26 cellular contexts compared by ENCODE assay signal in the genomic region with DNA sequence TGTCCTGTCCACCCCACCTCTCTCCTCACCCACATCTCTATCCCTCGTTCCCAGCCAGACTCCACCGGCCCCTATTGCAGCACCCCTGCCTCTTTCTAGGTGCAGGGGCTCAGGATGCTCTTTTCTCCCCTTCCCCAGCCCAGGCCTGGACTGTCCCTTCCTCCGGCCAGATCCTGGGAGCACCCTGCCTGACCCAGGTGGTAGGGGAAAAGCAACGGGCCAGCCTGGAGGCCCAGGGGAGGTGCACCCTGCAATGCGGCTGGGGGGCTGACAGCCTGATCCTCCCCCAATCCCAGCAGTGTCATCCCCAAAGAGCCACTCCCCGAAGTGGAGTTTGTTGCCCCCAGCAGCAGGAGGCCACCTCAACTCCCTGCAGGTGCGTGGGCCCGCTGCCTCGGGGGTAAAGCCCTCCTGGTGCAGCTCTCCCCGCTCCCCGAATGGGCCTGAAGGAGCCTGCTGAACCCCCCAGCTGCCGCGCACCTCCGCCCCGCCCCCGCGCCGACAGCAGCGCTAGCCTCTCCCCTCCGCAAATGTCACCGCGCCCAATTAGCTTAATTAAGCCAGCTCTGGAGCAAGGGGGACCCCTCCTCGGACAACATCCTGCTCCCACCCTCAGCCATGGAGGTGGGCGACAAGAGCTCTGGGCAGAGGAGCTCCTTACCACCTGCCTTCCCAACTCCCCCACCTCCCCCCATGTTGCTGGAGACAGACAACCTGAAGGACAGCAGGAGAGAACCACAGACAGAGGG. TPM values are rescaled to one million over a fixed set of nuclear protein-coding genes. Genes with fewer than 3 reads are reported as not detected.
DNase-seq lines count a peak whose midpoint lies in the region; FAIRE-seq and TF ChIP-seq lines count a peak whose summit lies in the region.
"Had no signal": no experiment of that assay in that cellular context is flagged by ENCODE, and none has a peak within 500 bp of the region (broad histone marks: within the 10 kb centered on the region; RNA-seq: fewer than 3 reads in every experiment).

No MANE protein-coding gene starts in this region.

- H3K4me1 ChIP-seq in NT2/D1 (ENCODE audit: insufficient read depth, insufficient read length) (peaks cover 37% of the 10 kb centered on the region), endothelial cell of umbilical vein (ENCODE audit: control insufficient read depth, extremely low read depth, insufficient read depth, low read length) (no peaks in the 10 kb centered on the region)

- no peak overlapping the region for H3K27ac ChIP-seq in endothelial cell of umbilical vein (ENCODE audit: insufficient read depth, low read depth, low read length)
- H3K27ac ChIP-seq: 22Rv1 had no signal

- H3K36me3 Mint-ChIP-seq in nephron progenitor cell (ENCODE audit: low read depth), result no peaks in the 10 kb centered on the region

- H3K4me1 Mint-ChIP-seq in nephron progenitor cell, result peaks cover 88% of the 10 kb centered on the region

- H3K27me3 ChIP-seq in NT2/D1 (ENCODE audit: insufficient read depth, insufficient read length) (peaks cover 93% of the 10 kb centered on the region), endothelial cell of umbilical vein (ENCODE audit: control insufficient read depth in 2 of 2, insufficient read depth in 2 of 2, low read length in 2 of 2) (peaks cover 83 to 86% of the 10 kb centered on the region in 2 experiments)

- TF ChIP-seq POLR2A in endothelial cell of umbilical vein (IDR thresholded peaks at IDR 0.05; ENCODE audit: low read depth, low read length), result no peak

- no peaks in the 10 kb centered on the region for H3K9me3 Mint-ChIP-seq in nephron progenitor cell
- H3K9me3 Mint-ChIP-seq: activated T-cell treated with anti-CD3 and anti-CD28 coated beads, Interleukin-2, amount 50 U/mL, for 24 hours; IgD-negative memory B cell; stimulated activated naive CD8-positive, alpha-beta T cell treated with anti-CD3 and anti-CD28 coated beads, Interleukin-15, amount 100 ng/mL, for 72 hours had no signal

- POLR2A ChIA-PET in endothelial cell of umbilical vein (lab: Charles Lee), result no interaction called here

- H3K9me3 ChIP-seq in NT2/D1 (ENCODE audit: insufficient read depth, low read length), result no peaks in the 10 kb centered on the region
- H3K9me3 ChIP-seq in endothelial cell of umbilical vein (replicated peaks; ENCODE audit: control insufficient read depth, insufficient read depth, low read length), result no peaks in the 10 kb centered on the region

- DNase-seq in NCI-H82 (lab: John Stamatoyannopoulos, UW) (peak; percentile 46), NCI-H82 treated with DMSO at 0.1 percent for 48 hours (lab: John Stamatoyannopoulos, UW; ENCODE audit: unreplicated experiment) (no peak), NT2/D1 (ENCODE audit: low read depth, low spot score) (no peak), endothelial cell of umbilical vein (ENCODE audit: low read depth, low spot score) (no peak), nephron progenitor cell (no peak), NCI-H2227 treated with DMSO at 0.1 percent for 48 hours (lab: John Stamatoyannopoulos, UW) (no peak), NCI-H1930 (lab: John Stamatoyannopoulos, UW) (no peak), mesenteric fat pad (ENCODE audit: low spot score) (no peak)
- DNase-seq: activated CD4-positive, CD25-positive, alpha-beta regulatory T cell treated with anti-CD3 and anti-CD28 coated beads, Interleukin-2, amount 50 U/mL, for 72 hours; activated CD8-positive, alpha-beta memory T cell treated with anti-CD3 and anti-CD28 coated beads for 24 hours; activated naive CD4-positive, alpha-beta T cell; activated T-cell treated with anti-CD3 and anti-CD28 coated beads, Interleukin-2, amount 50 U/mL, for 24 hours; amniotic stem cell; GOT3; kidney glomerular epithelial cell; NCI-H1105 treated with DMSO at 0.1 percent for 48 hours; NCI-H2081; NCI-H226; occipital lobe; stimulated activated naive CD8-positive, alpha-beta T cell treated with anti-CD3 and anti-CD28 coated beads, Interleukin-15, amount 100 ng/mL, for 72 hours; T-helper 1 cell had no signal

- CTCF ChIA-PET in endothelial cell of umbilical vein (lab: Charles Lee), result interaction anchor here (0.8 to 0.9 kb wide), 2 partner anchors 8 to 21 kb away, joined by 3 to 6 read pairs; no protein-coding TSS in a partner anchor

- H3K4me2 ChIP-seq in endothelial cell of umbilical vein (ENCODE audit: insufficient read depth, low read length), result no peak overlapping the region

- no peaks in the 10 kb centered on the region for H3K79me2 ChIP-seq in endothelial cell of umbilical vein (ENCODE audit: control insufficient read depth, insufficient read depth, low read length)

- H3K9ac ChIP-seq in NT2/D1 (ENCODE audit: insufficient read length, low read depth) (peak overlapping the region; percentile 8), endothelial cell of umbilical vein (replicated peaks; ENCODE audit: extremely low read depth, insufficient read depth, low read length) (no peak overlapping the region)

- dilution Hi-C loops in endothelial cell of umbilical vein (cut with MboI; ENCODE audit: extremely low pct_ligation_motif_present, low sequenced_read_pairs), result no loop called here

- FAIRE-seq in endothelial cell of umbilical vein (lab: Jason Lieb, UNC), result no peak

- peak overlapping the region; percentile 79 for H3K4me3 Mint-ChIP-seq in nephron progenitor cell
- H3K4me3 Mint-ChIP-seq: activated T-cell treated with anti-CD3 and anti-CD28 coated beads, Interleukin-2, amount 50 U/mL, for 24 hours had no signal

- no peak overlapping the region for H2AFZ ChIP-seq in endothelial cell of umbilical vein (ENCODE audit: low read depth, low read length)

- TF ChIP-seq CTCF in endothelial cell of umbilical vein (IDR thresholded peaks at IDR 0.05; ENCODE audit: extremely low read depth in 1 of 2, insufficient read depth in 1 of 2, low read depth in 1 of 2, low read length in 2 of 2), result no peak
- TF ChIP-seq CTCF in nephron progenitor cell (IDR thresholded peaks at IDR 0.05), result no peak

- H3K27ac Mint-ChIP-seq in nephron progenitor cell, result no peak overlapping the region
- H3K27ac Mint-ChIP-seq: activated T-cell treated with anti-CD3 and anti-CD28 coated beads, Interleukin-2, amount 50 U/mL, for 24 hours; IgD-negative memory B cell had no signal

- peaks cover 87% of the 10 kb centered on the region for H3K27me3 Mint-ChIP-seq in nephron progenitor cell (ENCODE audit: low read depth, poor library complexity)

- intact Hi-C loops in endothelial cell of umbilical vein (cut with micrococcal nuclease), result no loop called here

- H3K4me3 ChIP-seq in NT2/D1 (ENCODE audit: insufficient read length, low read depth) (no peak overlapping the region), endothelial cell of umbilical vein (replicated peaks in 1 of 3; ENCODE audit: insufficient read depth in 1 of 3, low read depth in 1 of 3, low read length in 3 of 3) (no peak overlapping the region)
- H3K4me3 ChIP-seq: lung had no signal

- H3K9me1 ChIP-seq in endothelial cell of umbilical vein (replicated peaks; ENCODE audit: control insufficient read depth, extremely low read depth, insufficient read depth, low read length), result no peaks in the 10 kb centered on the region

- no peaks in the 10 kb centered on the region for H4K20me1 ChIP-seq in endothelial cell of umbilical vein (replicated peaks; ENCODE audit: control insufficient read depth, extremely low read depth, insufficient read depth, low read length)

- BruUV-seq in endothelial cell of umbilical vein (replicated peaks; lab: Mats Ljungman, UMichigan), result no TSS peak

- H3K36me3 ChIP-seq in NT2/D1 (ENCODE audit: insufficient read depth, insufficient read length, low read length) (no peaks in the 10 kb centered on the region), endothelial cell of umbilical vein (ENCODE audit: control insufficient read depth in 2 of 2, extremely low read depth in 1 of 2, insufficient read depth in 2 of 2, low read length in 2 of 2) (no peaks in the 10 kb centered on the region)

TF ChIP-seq in endothelial cell of umbilical vein, 7 proteins besides CTCF, POLR2A, EP300 and RAD21:
- TF ChIP-seq EZH2 (IDR thresholded peaks at IDR 0.05; ENCODE audit: borderline replicate concordance, low read depth, low read length, severe bottlenecking), result peak; percentile 81
- TF ChIP-seq JUN (IDR thresholded peaks at IDR 0.05; ENCODE audit: borderline replicate concordance, insufficient read depth, insufficient read length, low read depth), result no peak

RNA-seq across cellular contexts. Expression of a gene that starts 4.7 kb away (rescaled TPM):
- total RNA-seq in endothelial cell of umbilical vein (not detected in 2 replicates), mesenteric fat pad (1.4 TPM)
- 0.07 TPM in 1 of 2 replicates, not detected in the other for polyA plus RNA-seq in endothelial cell of umbilical vein
- 0.04 and 0.06 TPM in 2 replicates for polyA plus RNA-seq in endothelial cell of umbilical vein (2011; cell fraction: cytosol; rRNA removed)
- polyA plus RNA-seq in endothelial cell of umbilical vein (2011; cell fraction: nucleus; rRNA removed), result not detected in 2 replicates
- not detected in 2 replicates for polyA plus RNA-seq in endothelial cell of umbilical vein (2012)
- polyA minus RNA-seq in endothelial cell of umbilical vein, result 0.11 TPM in 1 of 2 replicates, not detected in the other
- polyA minus RNA-seq in endothelial cell of umbilical vein (2011; cell fraction: cytosol; rRNA and poly(A)+ RNA removed), result 2.8 TPM
- not detected in 2 replicates for polyA minus RNA-seq in endothelial cell of umbilical vein (2011; cell fraction: nucleus; rRNA and poly(A)+ RNA removed)
- polyA plus RNA-seq: CD14-positive monocyte had no signal

RNA-seq across cellular contexts. Expression of a gene that starts 8.2 kb away (rescaled TPM):
- total RNA-seq in endothelial cell of umbilical vein (148 and 155 TPM in 2 replicates), mesenteric fat pad (62.3 TPM)
- polyA plus RNA-seq in endothelial cell of umbilical vein, result 243 and 287 TPM in 2 replicates
- 200 and 222 TPM in 2 replicates for polyA plus RNA-seq in endothelial cell of umbilical vein (2011; cell fraction: cytosol; rRNA removed)
- 221 and 233 TPM in 2 replicates for polyA plus RNA-seq in endothelial cell of umbilical vein (2011; cell fraction: nucleus; rRNA removed)
- polyA plus RNA-seq in endothelial cell of umbilical vein (2012), result 126 and 146 TPM in 2 replicates
- 158 and 166 TPM in 2 replicates for polyA minus RNA-seq in endothelial cell of umbilical vein
- polyA minus RNA-seq in endothelial cell of umbilical vein (2011; cell fraction: cytosol; rRNA and poly(A)+ RNA removed), result 225 TPM
- polyA minus RNA-seq in endothelial cell of umbilical vein (2011; cell fraction: nucleus; rRNA and poly(A)+ RNA removed), result 89.4 and 105 TPM in 2 replicates

RNA-seq across cellular contexts. Expression of a gene that starts 29.6 kb away (rescaled TPM):
- total RNA-seq in endothelial cell of umbilical vein (0.55 and 1.0 TPM in 2 replicates), mesenteric fat pad (3.9 TPM)
- 0.08 and 0.36 TPM in 2 replicates for polyA plus RNA-seq in endothelial cell of umbilical vein
- 0.18 and 0.35 TPM in 2 replicates for polyA plus RNA-seq in endothelial cell of umbilical vein (2011; cell fraction: cytosol; rRNA removed)
- 1.6 and 2.2 TPM in 2 replicates for polyA plus RNA-seq in endothelial cell of umbilical vein (2011; cell fraction: nucleus; rRNA removed)
- polyA plus RNA-seq in endothelial cell of umbilical vein (2012), result 0.60 TPM in 2 replicates
- not detected in 2 replicates for polyA minus RNA-seq in endothelial cell of umbilical vein
- not detected for polyA minus RNA-seq in endothelial cell of umbilical vein (2011; cell fraction: cytosol; rRNA and poly(A)+ RNA removed)
- polyA minus RNA-seq in endothelial cell of umbilical vein (2011; cell fraction: nucleus; rRNA and poly(A)+ RNA removed), result 1.4 and 1.6 TPM in 2 replicates
- total RNA-seq: SK-MEL-5 had no signal
